23 cellular contexts compared by ENCODE assay signal in genomic region chr4:102530986-102531385, GRCh38. TPM values are rescaled to one million over a fixed set of nuclear protein-coding genes. Genes with fewer than 3 reads are reported as not detected.
DNase-seq lines count a peak whose midpoint lies in the region; ATAC-seq, FAIRE-seq and TF ChIP-seq lines count a peak whose summit lies in the region.
"Had no signal": no experiment of that assay in that cellular context is flagged by ENCODE, and none has a peak within 500 bp of the region (broad histone marks: within the 10 kb centered on the region; RNA-seq: fewer than 3 reads in every experiment).

No MANE protein-coding gene starts in this region.

- H3K27me3 Mint-ChIP-seq in activated naive CD4-positive, alpha-beta T cell treated with anti-CD3 and anti-CD28 coated beads for 36 hours (ENCODE audit: low read depth): no peaks in the 10 kb centered on the region
- no peaks in the 10 kb centered on the region for H3K27me3 Mint-ChIP-seq in IgD-negative memory B cell
- H3K27me3 Mint-ChIP-seq in activated naive CD8-positive, alpha-beta T cell treated with anti-CD3 and anti-CD28 coated beads, Interleukin-2, amount 50 U/mL, for 24 hours: no peaks in the 10 kb centered on the region
- H3K27me3 Mint-ChIP-seq in stimulated activated memory B cell treated with anti-CD40 and anti-IgM and Interleukin-4, amounts not matched to agents 10 μg/mL and 1 μg/mL and 100 μg/mL, for 72 hours: no peaks in the 10 kb centered on the region
- H3K27me3 Mint-ChIP-seq: CD4-positive, alpha-beta memory T cell had no signal

- no peaks in the 10 kb centered on the region for H3K27me3 ChIP-seq in H7 (ENCODE audit: control insufficient read depth, insufficient read depth, low read length)

- H3K36me3 Mint-ChIP-seq in activated naive CD4-positive, alpha-beta T cell treated with anti-CD3 and anti-CD28 coated beads for 36 hours (ENCODE audit: low read depth): peaks cover 21% of the 10 kb centered on the region
- peaks cover 11% of the 10 kb centered on the region for H3K36me3 Mint-ChIP-seq in IgD-negative memory B cell
- peaks cover 69% of the 10 kb centered on the region for H3K36me3 Mint-ChIP-seq in activated naive CD8-positive, alpha-beta T cell treated with anti-CD3 and anti-CD28 coated beads, Interleukin-2, amount 50 U/mL, for 24 hours (ENCODE audit: low read depth)
- peaks cover 27% of the 10 kb centered on the region for H3K36me3 Mint-ChIP-seq in stimulated activated memory B cell treated with anti-CD40 and anti-IgM and Interleukin-4, amounts not matched to agents 10 μg/mL and 1 μg/mL and 100 μg/mL, for 72 hours

- H3K27ac Mint-ChIP-seq in activated naive CD4-positive, alpha-beta T cell treated with anti-CD3 and anti-CD28 coated beads for 36 hours: peak overlapping the region; percentile 42
- peak overlapping the region in 2 of 3 donors; percentile 14 to 55 for H3K27ac Mint-ChIP-seq in IgD-negative memory B cell
- peak overlapping the region; percentile 81 for H3K27ac Mint-ChIP-seq in activated naive CD8-positive, alpha-beta T cell treated with anti-CD3 and anti-CD28 coated beads, Interleukin-2, amount 50 U/mL, for 24 hours
- H3K27ac Mint-ChIP-seq in stimulated activated memory B cell treated with anti-CD40 and anti-IgM and Interleukin-4, amounts not matched to agents 10 μg/mL and 1 μg/mL and 100 μg/mL, for 72 hours: peak overlapping the region; percentile 54

- TF ChIP-seq POLR2A in H54 (IDR thresholded peaks at IDR 0.05; ENCODE audit: low read depth, low read length): no peak

- H3K4me1 Mint-ChIP-seq in activated naive CD4-positive, alpha-beta T cell treated with anti-CD3 and anti-CD28 coated beads for 36 hours (ENCODE audit: low read depth): peaks cover 88% of the 10 kb centered on the region
- H3K4me1 Mint-ChIP-seq in IgD-negative memory B cell: peaks cover 32 to 45% (median 38%) of the 10 kb centered on the region in 3 donors
- H3K4me1 Mint-ChIP-seq in activated naive CD8-positive, alpha-beta T cell treated with anti-CD3 and anti-CD28 coated beads, Interleukin-2, amount 50 U/mL, for 24 hours: peaks cover 99% of the 10 kb centered on the region
- H3K4me1 Mint-ChIP-seq in stimulated activated memory B cell treated with anti-CD40 and anti-IgM and Interleukin-4, amounts not matched to agents 10 μg/mL and 1 μg/mL and 100 μg/mL, for 72 hours: peaks cover 50% of the 10 kb centered on the region

- no peak for FAIRE-seq in H54 (lab: Jason Lieb, UNC)
- FAIRE-seq: A204.1, D721Med, GM12891, HepG2 had no signal

- H3K36me3 ChIP-seq in H7 (replicated peaks; ENCODE audit: control insufficient read depth, insufficient read depth, low read length): no peaks in the 10 kb centered on the region

- intact Hi-C loops in activated naive CD4-positive, alpha-beta T cell treated with anti-CD3 and anti-CD28 coated beads for 36 hours (cut with micrococcal nuclease): no loop called here

- no peak for ATAC-seq in activated naive CD8-positive, alpha-beta T cell treated with anti-CD3 and anti-CD28 coated beads, Interleukin-2, amount 50 U/mL, for 24 hours
- ATAC-seq in stimulated activated memory B cell treated with anti-CD40 and anti-IgM and Interleukin-4, amounts not matched to agents 10 μg/mL and 1 μg/mL and 100 μg/mL, for 72 hours: no peak
- ATAC-seq: GM23338, HepG2 had no signal

- CTCF ChIA-PET in activated naive CD4-positive, alpha-beta T cell treated with anti-CD3 and anti-CD28 coated beads for 36 hours (lab: Charles Lee): interaction anchor here (0.6 to 1.1 kb wide), 4 partner anchors 16 to 95 kb away, joined by 3 to 4 read pairs (median 3); no protein-coding TSS in a partner anchor

- no peak overlapping the region for H3K4me3 Mint-ChIP-seq in activated naive CD4-positive, alpha-beta T cell treated with anti-CD3 and anti-CD28 coated beads for 36 hours
- H3K4me3 Mint-ChIP-seq in IgD-negative memory B cell: no peak overlapping the region
- no peak overlapping the region for H3K4me3 Mint-ChIP-seq in activated naive CD8-positive, alpha-beta T cell treated with anti-CD3 and anti-CD28 coated beads, Interleukin-2, amount 50 U/mL, for 24 hours
- no peak overlapping the region for H3K4me3 Mint-ChIP-seq in stimulated activated memory B cell treated with anti-CD40 and anti-IgM and Interleukin-4, amounts not matched to agents 10 μg/mL and 1 μg/mL and 100 μg/mL, for 72 hours
- H3K4me3 Mint-ChIP-seq: GM23338 had no signal

- DNase-seq in activated naive CD4-positive, alpha-beta T cell treated with anti-CD3 and anti-CD28 coated beads for 36 hours: no peak
- no peak for DNase-seq in activated naive CD4-positive, alpha-beta T cell treated with anti-CD3 and anti-CD28 coated beads, Interleukin-2, amount 50 U/mL, for 16 hours
- no peak for DNase-seq in activated naive CD8-positive, alpha-beta T cell treated with anti-CD3 and anti-CD28 coated beads, Interleukin-2, amount 50 U/mL, for 24 hours
- no peak for DNase-seq in H54 (ENCODE audit: insufficient read length, low spot score)
- DNase-seq in H7: no peak
- no peak for DNase-seq in stimulated activated CD4-positive, alpha-beta T cell treated with anti-CD3 and anti-CD28 coated beads, Interleukin-4, amount 100 ng/mL, for 1 hour
- DNase-seq: CD4-positive, alpha-beta memory T cell; KG1; NCI-H1417; NCI-H187; NCI-H2107; NCI-H2227 treated with DMSO at 0.1 percent for 48 hours; NCI-H524; NCI-H82; OCI-M1; Right ventricle myocardium superior had no signal

- H3K9me3 Mint-ChIP-seq in activated naive CD4-positive, alpha-beta T cell treated with anti-CD3 and anti-CD28 coated beads for 36 hours: no peaks in the 10 kb centered on the region
- H3K9me3 Mint-ChIP-seq in IgD-negative memory B cell: no peaks in the 10 kb centered on the region
- H3K9me3 Mint-ChIP-seq in activated naive CD8-positive, alpha-beta T cell treated with anti-CD3 and anti-CD28 coated beads, Interleukin-2, amount 50 U/mL, for 24 hours: no peaks in the 10 kb centered on the region
- no peaks in the 10 kb centered on the region for H3K9me3 Mint-ChIP-seq in stimulated activated memory B cell treated with anti-CD40 and anti-IgM and Interleukin-4, amounts not matched to agents 10 μg/mL and 1 μg/mL and 100 μg/mL, for 72 hours
- H3K9me3 Mint-ChIP-seq: GM23338 had no signal

- H3K4me3 ChIP-seq in H7 (ENCODE audit: insufficient read depth, low read depth, low read length): no peak overlapping the region
- H3K4me3 ChIP-seq: GM23338 had no signal

RNA-seq across cellular contexts. Expression of gene NFKB1, which starts 29.8 kb away (rescaled TPM):
- 100 to 1,000 TPM; 121 to 134 TPM for total RNA-seq in activated naive CD4-positive, alpha-beta T cell treated with anti-CD3 and anti-CD28 coated beads for 36 hours
- polyA plus RNA-seq in IgD-negative memory B cell: 10.4 TPM
- total RNA-seq in H7 (2014; rRNA removed; shearing (Covaris generic)): 6.8 and 7.2 TPM in 2 replicates

Comparison
In these comparisons a context has a peak if more than half of its experiments do, and no peak if none do; other contexts are left out.
1. RNA of gene NFKB1, which starts 29.8 kb away (total RNA-seq): 121 to 134 TPM in activated naive CD4-positive, alpha-beta T cell treated with anti-CD3 and anti-CD28 coated beads for 36 hours; 6.8 to 7.2 TPM in H7; every median in the first group is over 10 times any median in the second.
2. Peak in every context shown above with its lines, with median percentiles within 50 percentile points of each other: H3K27ac Mint-ChIP-seq.